Comparison of ENCODE assay signal across 24 cellular contexts in the genomic region with DNA sequence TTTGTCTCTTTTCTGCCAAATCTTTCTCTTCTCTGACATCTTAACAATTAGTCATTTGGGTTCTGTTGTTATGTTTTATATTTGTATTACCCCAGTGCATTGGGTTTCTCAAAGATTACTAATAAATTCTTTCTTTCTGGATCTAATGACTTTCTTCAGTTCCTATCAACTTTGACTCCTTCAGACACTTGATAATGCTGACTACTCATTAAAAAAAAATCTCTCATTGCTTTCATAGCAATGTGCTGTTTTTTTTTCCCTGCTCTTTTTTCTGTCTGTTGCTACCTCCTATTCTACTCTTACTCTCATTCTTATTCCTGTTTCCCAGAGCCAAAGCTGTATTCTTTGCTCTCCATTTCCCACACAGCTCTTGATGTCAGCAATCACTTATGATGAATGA.
DNase-seq lines count a peak whose midpoint lies in the region; ATAC-seq, FAIRE-seq and TF ChIP-seq lines count a peak whose summit lies in the region.
"Had no signal": no experiment of that assay in that cellular context is flagged by ENCODE, and none has a peak within 500 bp of the region (broad histone marks: within the 10 kb centered on the region; RNA-seq: fewer than 3 reads in every experiment).

No MANE protein-coding gene starts in this region.

- no peaks in the 10 kb centered on the region for H3K9me1 ChIP-seq in K562 (ENCODE audit: control insufficient read depth, insufficient read depth, low read length)

- TF ChIP-seq RAD21 in HepG2 (CRISPR knock-in tag; IDR thresholded peaks at IDR 0.05) (no peak), K562 (CRISPR knock-in tag; conservative IDR thresholded peaks at IDR 0.05 in 1 of 2, IDR thresholded peaks at IDR 0.05 in 1 of 2) (no peak)

- no peak overlapping the region for H3K4me2 ChIP-seq in HepG2 (ENCODE audit: low read depth, low read length)
- no peak overlapping the region for H3K4me2 ChIP-seq in K562 (ENCODE audit: insufficient read depth, low read length)
- H3K4me2 ChIP-seq: A549; BLaER1 treated with 17β-estradiol and CSF1 and Interleukin-3, amounts not matched to agents 10 nM and 100 nM had no signal

- H3K4me1 ChIP-seq in HepG2 (ENCODE audit: insufficient read depth, low read length) (no peaks in the 10 kb centered on the region), right lobe of liver (no peaks in the 10 kb centered on the region), K562 (replicated peaks in 1 of 2; ENCODE audit: control insufficient read depth in 2 of 2, insufficient read depth in 2 of 2, low read length in 2 of 2) (no peaks in the 10 kb centered on the region)
- H3K4me1 ChIP-seq: A549; BLaER1 treated with 17β-estradiol and CSF1 and Interleukin-3, amounts not matched to agents 10 nM and 100 nM; Caco-2 had no signal

- ATAC-seq in HepG2: no peak
- no peak for ATAC-seq in right lobe of liver
- ATAC-seq in K562: no peak
- ATAC-seq: A549; CD8-positive, alpha-beta T cell; GM12878 had no signal

- H3K9me3 ChIP-seq in HepG2 (ENCODE audit: low read length): no peaks in the 10 kb centered on the region
- no peaks in the 10 kb centered on the region for H3K9me3 ChIP-seq in right lobe of liver
- H3K9me3 ChIP-seq in K562 (replicated peaks; ENCODE audit: control insufficient read depth, insufficient read depth, low read depth, low read length): no peaks in the 10 kb centered on the region
- H3K9me3 ChIP-seq: A549; BLaER1 treated with 17β-estradiol and CSF1 and Interleukin-3, amounts not matched to agents 10 nM and 100 nM; Caco-2 had no signal

- H3K4me3 ChIP-seq in HepG2 (replicated peaks in 1 of 3; ENCODE audit: insufficient read depth in 1 of 3, low read depth in 2 of 3, low read length in 3 of 3) (no peak overlapping the region), right lobe of liver (no peak overlapping the region), K562 (no peak overlapping the region)
- H3K4me3 ChIP-seq: A549; BLaER1 treated with 17β-estradiol and CSF1 and Interleukin-3, amounts not matched to agents 10 nM and 100 nM; GM12878 had no signal

- TF ChIP-seq CTCF in HepG2 (CRISPR knock-in tag; IDR thresholded peaks at IDR 0.05) (no peak), right lobe of liver (IDR thresholded peaks at IDR 0.05) (no peak), K562 (IDR thresholded peaks at IDR 0.05 in 2 of 3, conservative IDR thresholded peaks at IDR 0.05 in 1 of 3; ENCODE audit: insufficient read depth in 2 of 3, low read depth in 1 of 3, low read length in 3 of 3) (no peak)

- POLR2A ChIA-PET in HepG2 (lab: Yijun Ruan, JAX): no interaction called here
- POLR2A ChIA-PET in K562 (lab: Yijun Ruan, JAX): interaction anchor here (0.7 kb wide), 1 partner anchor 39 kb away, joined by 3 read pairs; no protein-coding TSS in a partner anchor

- DNase-seq in HepG2 (ENCODE audit: low spot score) (no peak), right lobe of liver (no peak), K562 (ENCODE audit: extremely low read depth in 1 of 4, low spot score in 3 of 4) (no peak), D341Med (ENCODE audit: low spot score) (no peak), HUDEP-2 (lab: John Stamatoyannopoulos, UW; ENCODE audit: unreplicated experiment in 76 of 76) (no peak)
- DNase-seq: AML-193; Caco-2; Calu3; CD4-positive, alpha-beta T cell; CD8-positive, alpha-beta T cell; DMS 273 treated with DMSO at 0.1 percent for 48 hours; DMS153; DMS53; DMS79; DND-41; EL; GDM1 had no signal

- H3K36me3 ChIP-seq in HepG2 (replicated peaks in 1 of 2; ENCODE audit: control insufficient read depth in 1 of 2, insufficient read depth in 2 of 2, low read length in 2 of 2) (no peaks in the 10 kb centered on the region), right lobe of liver (no peaks in the 10 kb centered on the region), K562 (ENCODE audit: control insufficient read depth, insufficient read depth, low read length) (no peaks in the 10 kb centered on the region)
- H3K36me3 ChIP-seq: BLaER1 treated with 17β-estradiol and CSF1 and Interleukin-3, amounts not matched to agents 10 nM and 100 nM had no signal

- CTCF ChIA-PET in HepG2 (lab: Yijun Ruan, JAX; ENCODE audit: low intra/inter-chr PET ratio, low total read pairs) (no interaction called here), K562 (lab: Yijun Ruan, JAX; ENCODE audit: low intra/inter-chr PET ratio) (no interaction called here)

- H3K9ac ChIP-seq in HepG2 (ENCODE audit: insufficient read depth, low read depth, low read length): no peak overlapping the region
- H3K9ac ChIP-seq in K562 (ENCODE audit: insufficient read depth in 1 of 2, low read depth in 2 of 2, low read length in 2 of 2): no peak overlapping the region
- H3K9ac ChIP-seq: BLaER1 treated with 17β-estradiol and CSF1 and Interleukin-3, amounts not matched to agents 10 nM and 100 nM had no signal

- H2AFZ ChIP-seq in HepG2 (ENCODE audit: low read length): no peak overlapping the region
- no peak overlapping the region for H2AFZ ChIP-seq in K562 (ENCODE audit: low read depth, low read length)

- no peak overlapping the region for H3K27ac ChIP-seq in HepG2 (ENCODE audit: extremely low read length, insufficient read depth, low read length)
- H3K27ac ChIP-seq in right lobe of liver: no peak overlapping the region
- H3K27ac ChIP-seq in K562 (ENCODE audit: extremely low read depth, low read depth, low read length): no peak overlapping the region
- H3K27ac ChIP-seq: 22Rv1; A549; BLaER1 treated with 17β-estradiol and CSF1 and Interleukin-3, amounts not matched to agents 10 nM and 100 nM; C4-2B had no signal

- H3K79me2 ChIP-seq in HepG2 (ENCODE audit: insufficient read depth, low read length) (no peaks in the 10 kb centered on the region), K562 (ENCODE audit: control insufficient read depth, insufficient read depth, low read length) (no peaks in the 10 kb centered on the region)

- no TSS peak for BruUV-seq in HepG2 (replicated peaks; lab: Mats Ljungman, UMichigan)
- no TSS peak for BruUV-seq in K562 (replicated peaks; lab: Mats Ljungman, UMichigan)

- H3K27me3 ChIP-seq in HepG2 (ENCODE audit: control insufficient read depth in 1 of 2, insufficient read depth in 2 of 2, low read length in 2 of 2): no peaks in the 10 kb centered on the region
- no peaks in the 10 kb centered on the region for H3K27me3 ChIP-seq in right lobe of liver
- no peaks in the 10 kb centered on the region for H3K27me3 ChIP-seq in K562 (ENCODE audit: control insufficient read depth in 2 of 2, insufficient read depth in 2 of 2, low read length in 2 of 2)
- H3K27me3 ChIP-seq: BLaER1 treated with 17β-estradiol and CSF1 and Interleukin-3, amounts not matched to agents 10 nM and 100 nM had no signal

- no peaks in the 10 kb centered on the region for H4K20me1 ChIP-seq in HepG2 (ENCODE audit: insufficient read depth, low read length)
- H4K20me1 ChIP-seq in K562 (replicated peaks; ENCODE audit: control insufficient read depth, insufficient read depth, low read length): no peaks in the 10 kb centered on the region
- H4K20me1 ChIP-seq: BLaER1 treated with 17β-estradiol and CSF1 and Interleukin-3, amounts not matched to agents 10 nM and 100 nM had no signal

- TF ChIP-seq EP300 in HepG2 (IDR thresholded peaks at IDR 0.05; ENCODE audit: low read depth in 2 of 2, low read length in 2 of 2) (no peak), HepG2 (CRISPR knock-in tag; IDR thresholded peaks at IDR 0.05; ENCODE audit: borderline replicate concordance) (no peak), K562 (IDR thresholded peaks at IDR 0.05; ENCODE audit: low read length) (no peak)

- FAIRE-seq in HepG2 (lab: Jason Lieb, UNC) (no peak), K562 (lab: Jason Lieb, UNC) (no peak)
- FAIRE-seq: A549, GM12878, GM12892, GM18507 had no signal

- in situ Hi-C loops in HepG2 (cut with HindIII; ENCODE audit: extremely low pct_ligation_motif_present, low pct_unique_long_range_greater_than_20kb) (no loop called here), K562 (cut with MboI) (no loop called here)

- no peak for TF ChIP-seq POLR2A in HepG2 (IDR thresholded peaks at IDR 0.05; ENCODE audit: insufficient read depth in 1 of 2, low read depth in 2 of 2, low read length in 2 of 2)
- no peak for TF ChIP-seq POLR2A in right lobe of liver (IDR thresholded peaks at IDR 0.05)
- no peak for TF ChIP-seq POLR2A in K562 (conservative IDR thresholded peaks at IDR 0.05)

- intact Hi-C loops in HepG2 (cut with micrococcal nuclease; ENCODE audit: unreplicated experiment) (no loop called here), right lobe of liver (cut with DNase I) (no loop called here), K562 (cut with micrococcal nuclease) (no loop called here)

TF ChIP-seq in HepG2, 621 proteins besides CTCF, POLR2A, EP300 and RAD21:
- TF ChIP-seq MAFF (IDR thresholded peaks at IDR 0.05; ENCODE audit: low read depth, low read length) (peak; percentile 19; the same call in 1 of the 2 replicates), ETV5 (CRISPR knock-in tag; IDR thresholded peaks at IDR 0.05; ENCODE audit: borderline replicate concordance) (no peak), MAFK (conservative IDR thresholded peaks at IDR 0.05 in 1 of 2, IDR thresholded peaks at IDR 0.05 in 1 of 2; ENCODE audit: low read length in 2 of 2) (peak; percentile 58 to 61; a peak in 3 of 4 replicates)

TF ChIP-seq in K562, 482 proteins besides CTCF, POLR2A, EP300 and RAD21:
- peak; percentile 20; the same call in 1 of the 2 replicates for TF ChIP-seq C11orf30 (IDR thresholded peaks at IDR 0.05; ENCODE audit: low read depth)
- TF ChIP-seq, protein P1, sequence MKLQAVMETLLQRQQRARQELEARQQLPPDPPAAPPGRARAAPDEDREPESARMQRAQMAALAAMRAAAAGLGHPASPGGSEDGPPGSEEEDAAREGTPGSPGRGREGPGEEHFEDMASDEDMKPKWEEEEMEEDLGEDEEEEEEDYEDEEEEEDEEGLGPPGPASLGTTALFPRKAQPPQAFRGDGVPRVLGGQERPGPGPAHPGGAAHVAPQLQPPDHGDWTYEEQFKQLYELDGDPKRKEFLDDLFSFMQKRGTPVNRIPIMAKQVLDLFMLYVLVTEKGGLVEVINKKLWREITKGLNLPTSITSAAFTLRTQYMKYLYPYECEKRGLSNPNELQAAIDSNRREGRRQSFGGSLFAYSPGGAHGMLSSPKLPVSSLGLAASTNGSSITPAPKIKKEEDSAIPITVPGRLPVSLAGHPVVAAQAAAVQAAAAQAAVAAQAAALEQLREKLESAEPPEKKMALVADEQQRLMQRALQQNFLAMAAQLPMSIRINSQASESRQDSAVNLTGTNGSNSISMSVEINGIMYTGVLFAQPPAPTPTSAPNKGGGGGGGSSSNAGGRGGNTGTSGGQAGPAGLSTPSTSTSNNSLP (IDR thresholded peaks at IDR 0.05; ENCODE audit: borderline replicate concordance, low read depth, low read length): no peak
- TF ChIP-seq ZNF316 (IDR thresholded peaks at IDR 0.05): peak; percentile 65
TF ChIP-seq in K562: peak in this region for 2.

Comparison
In these comparisons a context has a peak if more than half of its experiments do, and no peak if none do; other contexts are left out.
1. Of the 241 proteins assayed by ChIP-seq in both HepG2 and K562: peak only in HepG2: MAFF and MAFK; only in K562: none; in both: none; in neither: 239.